8 cellular contexts compared by ENCODE assay signal in the genomic region with DNA sequence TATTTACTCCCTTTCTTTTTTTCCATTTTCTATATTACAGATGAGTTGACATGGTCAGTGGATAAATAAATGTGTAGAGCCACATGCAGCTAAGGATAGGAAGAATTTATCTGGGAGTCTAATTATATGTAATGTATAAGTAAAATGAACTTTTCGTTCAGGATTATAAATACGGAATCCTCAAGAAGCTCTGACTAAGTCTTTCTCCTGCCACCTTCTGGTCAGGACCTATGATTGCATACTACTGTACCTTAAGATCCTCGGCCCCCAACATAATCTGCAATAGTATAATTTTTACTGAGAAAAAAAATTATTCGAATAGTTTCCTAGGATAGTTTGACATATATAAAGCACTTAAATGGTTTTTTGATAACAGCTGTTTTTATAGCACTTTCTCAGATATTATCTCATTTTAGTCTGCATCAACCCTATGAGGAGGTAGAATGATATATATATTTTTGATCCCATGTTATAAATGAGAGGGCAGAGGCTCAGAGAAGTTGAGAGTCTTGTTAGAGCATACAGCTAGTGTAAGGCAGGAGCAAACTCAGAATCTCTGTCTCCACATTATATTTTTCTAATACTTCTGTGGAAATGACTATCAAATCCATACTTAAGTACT. TPM values are rescaled to one million over a fixed set of nuclear protein-coding genes. Genes with fewer than 3 reads are reported as not detected.
DNase-seq lines count a peak whose midpoint lies in the region; ATAC-seq and TF ChIP-seq lines count a peak whose summit lies in the region.

No MANE protein-coding gene starts in this region.

- no TSS peak for BruUV-seq in HCT116 (replicated peaks; lab: Mats Ljungman, UMichigan)

- ATAC-seq in HCT116: peak; percentile 86

- H3K4me1 ChIP-seq in HCT116 (ENCODE audit: control insufficient read depth in 1 of 2, insufficient read depth in 2 of 2, low read length in 2 of 2) (no peaks in the 10 kb centered on the region), hepatocyte (ENCODE audit: insufficient read depth) (no peaks in the 10 kb centered on the region), stomach (peaks cover 0 to 7% (median 0%) of the 10 kb centered on the region in 4 donors)

- WGBS in hepatocyte (ENCODE audit: low lambda C conversion rate, missing lambda C conversion rate): 28% methylated on average over 4 of the region's 4 CpGs
- 4 to 12% (median 7%) methylated on average over 4 of the region's 4 CpGs for WGBS in stomach, 5 donors

- no peak overlapping the region for H3K27ac ChIP-seq in AG04450 (ENCODE audit: low read depth, low read length)
- no peak overlapping the region for H3K27ac ChIP-seq in HCT116 (ENCODE audit: low read depth, low read length)
- no peak overlapping the region for H3K27ac ChIP-seq in hepatocyte
- H3K27ac ChIP-seq in stomach: no peak overlapping the region

- DNase-seq in AG04450 (ENCODE audit: low read depth, low spot score) (peak; percentile 29), G401 (ENCODE audit: low spot score) (peak; percentile 46), HCT116 (ENCODE audit: low read depth, low spot score) (peak; percentile 21), NAMALWA (ENCODE audit: low spot score) (peak; percentile 70), amniotic stem cell (lab: John Stamatoyannopoulos, UW) (peak; percentile 3), hepatocyte (ENCODE audit: low spot score) (peak; percentile 62), stomach (no peak), NCI-H1930 (lab: John Stamatoyannopoulos, UW) (no peak)

- H3K79me2 ChIP-seq in HCT116 (ENCODE audit: insufficient read depth, low read length) (no peaks in the 10 kb centered on the region), hepatocyte (no peaks in the 10 kb centered on the region)

- TF ChIP-seq POLR2A in HCT116 (IDR thresholded peaks at IDR 0.05; ENCODE audit: borderline replicate concordance, extremely low read depth, insufficient read depth, insufficient read length): no peak
- no peak for TF ChIP-seq POLR2A in stomach (IDR thresholded peaks at IDR 0.05)

- H3K4me3 ChIP-seq in AG04450 (ENCODE audit: low read depth, low read length) (no peak overlapping the region), HCT116 (replicated peaks in 1 of 2; ENCODE audit: low read depth in 1 of 2, low read length in 2 of 2) (no peak overlapping the region), hepatocyte (no peak overlapping the region), stomach (no peak overlapping the region)

- intact Hi-C loops in HCT116 (cut with micrococcal nuclease) (loop anchor here (1.0 to 5.0 kb wide), 2 partner anchors 163 to 344 kb away; no protein-coding TSS in a partner anchor), stomach (cut with DNase I; ENCODE audit: low total_unique reads) (loop anchor here (5.0 kb wide), 1 partner anchor 343 kb away; no protein-coding TSS in a partner anchor)

- in situ Hi-C loops in G401 (cut with HindIII; ENCODE audit: low sequenced_read_pairs): no loop called here

- POLR2A ChIA-PET in AG04450 (lab: Yijun Ruan, JAX): interaction anchor here (1.1 to 1.2 kb wide), 2 partner anchors 57 to 93 kb away, joined by 3 to 4 read pairs; a partner anchor contains a TSS
- POLR2A ChIA-PET in HCT116 (lab: Charles Lee): interaction anchor here (0.9 kb wide), 1 partner anchor 11 kb away, joined by 3 read pairs; no protein-coding TSS in a partner anchor

- H3K9me3 ChIP-seq in AG04450 (ENCODE audit: control insufficient read depth, insufficient read depth, low read length) (no peaks in the 10 kb centered on the region), HCT116 (ENCODE audit: control insufficient read depth in 1 of 2, insufficient read depth in 1 of 2, low read depth in 1 of 2, low read length in 2 of 2) (no peaks in the 10 kb centered on the region), hepatocyte (ENCODE audit: low read depth) (no peaks in the 10 kb centered on the region), stomach (no peaks in the 10 kb centered on the region)

- CTCF ChIA-PET in AG04450 (lab: Charles Lee): interaction anchor here (0.6 to 4.8 kb wide), 50 partner anchors 10 to 575 kb away, joined by 3 to 69 read pairs (median 5); a partner anchor contains a TSS
- CTCF ChIA-PET in HCT116 (lab: Charles Lee): interaction anchor here (0.9 to 1.5 kb wide), 12 partner anchors 8 to 383 kb away, joined by 3 to 5 read pairs (median 4); a partner anchor contains a TSS

- H3K4me2 ChIP-seq in HCT116 (ENCODE audit: low read length) (no peak overlapping the region), hepatocyte (no peak overlapping the region)

- peak; percentile 66 for TF ChIP-seq RAD21 in HCT116 (IDR thresholded peaks at IDR 0.05; ENCODE audit: low read depth)

- peak; percentile 76 for TF ChIP-seq CTCF in AG04450 (IDR thresholded peaks at IDR 0.05; ENCODE audit: low read depth, low read length)
- peak; percentile 62 to 66 (median 64) for TF ChIP-seq CTCF in HCT116 (IDR thresholded peaks at IDR 0.05 in 2 of 3, conservative IDR thresholded peaks at IDR 0.05 in 1 of 3; ENCODE audit: borderline replicate concordance in 1 of 3, insufficient read depth in 1 of 3, low read depth in 2 of 3, low read length in 2 of 3)
- TF ChIP-seq CTCF in hepatocyte (IDR thresholded peaks at IDR 0.05; ENCODE audit: poor library complexity): peak; percentile 86
- peak in 5 of 7 experiments; percentile 33 to 66 (median 54) for TF ChIP-seq CTCF in stomach (IDR thresholded peaks at IDR 0.05)

- no peaks in the 10 kb centered on the region for H4K20me1 ChIP-seq in HCT116 (ENCODE audit: insufficient read depth)
- no peaks in the 10 kb centered on the region for H4K20me1 ChIP-seq in hepatocyte (ENCODE audit: insufficient read depth, poor library complexity, severe bottlenecking)

- H3K9me2 ChIP-seq in HCT116 (ENCODE audit: insufficient read depth) (no peaks in the 10 kb centered on the region), hepatocyte (replicated peaks; ENCODE audit: insufficient read depth) (no peaks in the 10 kb centered on the region)

- RAD21 ChIA-PET in HCT116 (lab: Charles Lee; ENCODE audit: low non-redundant PET in 1 of 2, low total read pairs in 2 of 2, uncharacterized antibody in 2 of 2, unreplicated experiment in 2 of 2): no interaction called here

- TF ChIP-seq EP300 in stomach (IDR thresholded peaks at IDR 0.05): no peak

- H2AFZ ChIP-seq in HCT116 (ENCODE audit: low read depth, low read length, poor library complexity, severe bottlenecking): no peak overlapping the region
- H2AFZ ChIP-seq in hepatocyte: no peak overlapping the region

- H3K27me3 ChIP-seq in AG04450 (ENCODE audit: control insufficient read depth, insufficient read depth, low read length) (no peaks in the 10 kb centered on the region), HCT116 (ENCODE audit: insufficient read depth, low read length) (no peaks in the 10 kb centered on the region), hepatocyte (no peaks in the 10 kb centered on the region), stomach (no peaks in the 10 kb centered on the region)

- H3K36me3 ChIP-seq in HCT116 (ENCODE audit: control insufficient read depth in 1 of 2, insufficient read depth in 2 of 2, low read length in 2 of 2): no peaks in the 10 kb centered on the region
- H3K36me3 ChIP-seq in hepatocyte (replicated peaks; ENCODE audit: insufficient read depth, low read depth): no peaks in the 10 kb centered on the region
- H3K36me3 ChIP-seq in stomach: peaks cover 0 to 11% (median 5%) of the 10 kb centered on the region in 4 donors

- no peak overlapping the region for H3K9ac ChIP-seq in HCT116 (ENCODE audit: low read length)

TF ChIP-seq in HCT116, 20 proteins besides CTCF, POLR2A, EP300 and RAD21 (continues in another document):
- TF ChIP-seq SP1 (IDR thresholded peaks at IDR 0.05; ENCODE audit: low read depth): no peak
- TF ChIP-seq, protein P1, sequence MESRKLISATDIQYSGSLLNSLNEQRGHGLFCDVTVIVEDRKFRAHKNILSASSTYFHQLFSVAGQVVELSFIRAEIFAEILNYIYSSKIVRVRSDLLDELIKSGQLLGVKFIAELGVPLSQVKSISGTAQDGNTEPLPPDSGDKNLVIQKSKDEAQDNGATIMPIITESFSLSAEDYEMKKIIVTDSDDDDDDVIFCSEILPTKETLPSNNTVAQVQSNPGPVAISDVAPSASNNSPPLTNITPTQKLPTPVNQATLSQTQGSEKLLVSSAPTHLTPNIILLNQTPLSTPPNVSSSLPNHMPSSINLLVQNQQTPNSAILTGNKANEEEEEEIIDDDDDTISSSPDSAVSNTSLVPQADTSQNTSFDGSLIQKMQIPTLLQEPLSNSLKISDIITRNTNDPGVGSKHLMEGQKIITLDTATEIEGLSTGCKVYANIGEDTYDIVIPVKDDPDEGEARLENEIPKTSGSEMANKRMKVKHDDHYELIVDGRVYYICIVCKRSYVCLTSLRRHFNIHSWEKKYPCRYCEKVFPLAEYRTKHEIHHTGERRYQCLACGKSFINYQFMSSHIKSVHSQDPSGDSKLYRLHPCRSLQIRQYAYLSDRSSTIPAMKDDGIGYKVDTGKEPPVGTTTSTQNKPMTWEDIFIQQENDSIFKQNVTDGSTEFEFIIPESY (IDR thresholded peaks at IDR 0.05; ENCODE audit: extremely low read depth, insufficient replicate concordance, low read length): no peak
- TF ChIP-seq, protein P2, sequence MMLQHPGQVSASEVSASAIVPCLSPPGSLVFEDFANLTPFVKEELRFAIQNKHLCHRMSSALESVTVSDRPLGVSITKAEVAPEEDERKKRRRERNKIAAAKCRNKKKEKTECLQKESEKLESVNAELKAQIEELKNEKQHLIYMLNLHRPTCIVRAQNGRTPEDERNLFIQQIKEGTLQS (IDR thresholded peaks at IDR 0.05): no peak
- no peak for TF ChIP-seq EGR1 (IDR thresholded peaks at IDR 0.05; ENCODE audit: low read depth)
- TF ChIP-seq ZFX (IDR thresholded peaks at IDR 0.05): no peak
- no peak for TF ChIP-seq TCF7L2 (IDR thresholded peaks at IDR 0.05; ENCODE audit: borderline replicate concordance, extremely low read depth, insufficient read depth, insufficient read length)
- TF ChIP-seq SRF (IDR thresholded peaks at IDR 0.05; ENCODE audit: low read depth): no peak
- TF ChIP-seq CBX3 (IDR thresholded peaks at IDR 0.05; ENCODE audit: low read depth): no peak
- no peak for TF ChIP-seq CEBPB (IDR thresholded peaks at IDR 0.05; ENCODE audit: low read depth)

RNA-seq across cellular contexts. Expression of a gene that starts 36.1 kb away (rescaled TPM):
- polyA plus RNA-seq in AG04450 (2011; rRNA removed): 63.0 and 84.5 TPM in 2 replicates
- 27.9 and 38.5 TPM in 2 replicates for polyA minus RNA-seq in AG04450 (2011; rRNA and poly(A)+ RNA removed)
- total RNA-seq in G401 (2014; rRNA removed; shearing (Covaris generic)): 35.1 and 54.9 TPM in 2 replicates
- 30.3 TPM for total RNA-seq in HCT116 (2021; ENCODE audit: unreplicated experiment)
- polyA plus RNA-seq in HCT116 (2012): 17.0 and 23.3 TPM in 2 replicates
- total RNA-seq in hepatocyte: 42.4 and 45.7 TPM in 2 replicates
- polyA plus RNA-seq in hepatocyte: 47.8 and 50.9 TPM in 2 replicates
- total RNA-seq in stomach: 10 to 100 TPM in 4 of 5 donors, 1 to 10 TPM in 1; 5.3 to 48.4 (median 27.8) TPM
- polyA plus RNA-seq in stomach: 10 to 100 TPM; 23.5 to 46.0 (median 43.5) TPM

RNA-seq across cellular contexts. Expression of a gene that starts 56.6 kb away (rescaled TPM):
- polyA plus RNA-seq in AG04450 (2011; rRNA removed): 7.7 and 8.6 TPM in 2 replicates
- 5.8 and 7.0 TPM in 2 replicates for polyA minus RNA-seq in AG04450 (2011; rRNA and poly(A)+ RNA removed)
- total RNA-seq in G401 (2014; rRNA removed; shearing (Covaris generic)): 5.1 and 15.1 TPM in 2 replicates
- total RNA-seq in HCT116 (2021; ENCODE audit: unreplicated experiment): 5.4 TPM
- polyA plus RNA-seq in HCT116 (2012): 4.2 and 5.6 TPM in 2 replicates
- total RNA-seq in hepatocyte: 8.3 and 9.2 TPM in 2 replicates
- polyA plus RNA-seq in hepatocyte: 9.5 and 9.7 TPM in 2 replicates
- total RNA-seq in stomach: 10 to 100 TPM in 2 of 5 donors, 1 to 10 TPM in 2, under 1 TPM in 1; 0.87 to 21.0 (median 5.4) TPM
- polyA plus RNA-seq in stomach: 1 to 10 TPM; 4.5 to 6.1 (median 4.5) TPM

Comparison
In these comparisons a context has a peak if more than half of its experiments do, and no peak if none do; other contexts are left out.
1. DNase-seq: peak in AG04450 (single experiment), G401 (single experiment), HCT116 (single experiment), NAMALWA (single experiment), amniotic stem cell (single experiment) and hepatocyte (single experiment); none in stomach (single experiment) and NCI-H1930 (0 of 2).
2. Peak in every context shown above with its lines, with median percentiles within 50 percentile points of each other: CTCF ChIP-seq.